17 cellular contexts compared by ENCODE assay signal in genomic region chr11:37748641-37749040, GRCh38.
DNase-seq lines count a peak whose midpoint lies in the region; ATAC-seq and TF ChIP-seq lines count a peak whose summit lies in the region.
"Had no signal": no experiment of that assay in that cellular context is flagged by ENCODE, and none has a peak within 500 bp of the region (broad histone marks: within the 10 kb centered on the region; RNA-seq: fewer than 3 reads in every experiment).

No MANE protein-coding gene starts in this region.

- CTCF ChIA-PET in IMR-90 (lab: Yijun Ruan, JAX): no interaction called here
- CTCF ChIA-PET in activated CD4-positive, alpha-beta memory T cell treated with anti-CD3 and anti-CD28 coated beads for 36 hours (lab: Charles Lee): no interaction called here

- H3K23ac ChIP-seq in IMR-90 (ENCODE audit: low read depth, low read length) (no peak overlapping the region), trophoblast cell (ENCODE audit: low read length) (no peak overlapping the region)

- H4K5ac ChIP-seq in IMR-90 (ENCODE audit: low read depth, low read length): no peak overlapping the region

- H3K27me3 ChIP-seq in IMR-90 (ENCODE audit: control insufficient read depth, insufficient read depth, low read length): no peaks in the 10 kb centered on the region
- no peaks in the 10 kb centered on the region for H3K27me3 ChIP-seq in trophoblast cell (ENCODE audit: insufficient read depth, low read length)

- in situ Hi-C loops in IMR-90 (cut with MboI; ENCODE audit: low sequenced_read_pairs) (no loop called here), astrocyte of the spinal cord (cut with HindIII; ENCODE audit: low sequenced_read_pairs) (no loop called here)

- H2AFZ ChIP-seq in IMR-90 (replicated peaks; ENCODE audit: low read length, poor library complexity) (no peak overlapping the region), trophoblast cell (ENCODE audit: insufficient read depth, low read length, poor library complexity) (no peak overlapping the region)
- H2AFZ ChIP-seq: GM23248 had no signal

- H3K4me1 Mint-ChIP-seq in effector memory CD8-positive, alpha-beta T cell (ENCODE audit: low read depth in 2 of 2): no peaks in the 10 kb centered on the region
- H3K4me1 Mint-ChIP-seq in activated CD4-positive, alpha-beta memory T cell treated with anti-CD3 and anti-CD28 coated beads for 36 hours (ENCODE audit: low read depth): no peaks in the 10 kb centered on the region
- H3K4me1 Mint-ChIP-seq in T-helper 17 cell: no peaks in the 10 kb centered on the region
- H3K4me1 Mint-ChIP-seq: CD4-positive, alpha-beta memory T cell had no signal

- H3K36me3 ChIP-seq in IMR-90 (ENCODE audit: control insufficient read depth, insufficient read depth, low read length) (no peaks in the 10 kb centered on the region), trophoblast cell (ENCODE audit: control insufficient read depth in 1 of 2, insufficient read depth in 2 of 2, low read length in 2 of 2) (no peaks in the 10 kb centered on the region)

- H3K9me3 ChIP-seq in IMR-90 (ENCODE audit: control insufficient read depth, insufficient read depth, low read length) (peaks cover 3% of the 10 kb centered on the region; the same call in 1 of the 2 replicates), trophoblast cell (ENCODE audit: insufficient read depth, low read depth, low read length) (no peaks in the 10 kb centered on the region), T-helper 17 cell (ENCODE audit: control insufficient read depth, low read length, poor library complexity, severe bottlenecking) (no peaks in the 10 kb centered on the region)

- no peak for TF ChIP-seq CTCF in IMR-90 (conservative IDR thresholded peaks at IDR 0.05; ENCODE audit: low read depth, low read length)
- no peak for TF ChIP-seq CTCF in astrocyte of the spinal cord (IDR thresholded peaks at IDR 0.05; ENCODE audit: low read depth, low read length)

- H4K12ac ChIP-seq in trophoblast cell (ENCODE audit: low read depth, low read length): no peak overlapping the region

- H3K56ac ChIP-seq in IMR-90 (ENCODE audit: extremely low read depth, insufficient read depth, low read length): no peak overlapping the region

- peaks cover 5 to 7% of the 10 kb centered on the region in 2 donors for H3K9me3 Mint-ChIP-seq in effector memory CD8-positive, alpha-beta T cell
- H3K9me3 Mint-ChIP-seq in activated CD4-positive, alpha-beta memory T cell treated with anti-CD3 and anti-CD28 coated beads for 36 hours: peaks cover 7% of the 10 kb centered on the region

- no peak overlapping the region for H2BK15ac ChIP-seq in IMR-90 (ENCODE audit: low read depth, low read length)

- no peak overlapping the region for H3K14ac ChIP-seq in IMR-90 (replicated peaks; ENCODE audit: low read depth, low read length)
- H3K14ac ChIP-seq in trophoblast cell (ENCODE audit: low read length): no peak overlapping the region

- H3K79me2 ChIP-seq in trophoblast cell (ENCODE audit: control insufficient read depth, insufficient read depth, low read length, poor library complexity): no peaks in the 10 kb centered on the region

- H4K20me1 ChIP-seq in IMR-90 (ENCODE audit: insufficient read depth, low read length): no peaks in the 10 kb centered on the region

- H2BK5ac ChIP-seq in IMR-90 (ENCODE audit: low read depth, low read length, poor library complexity, severe bottlenecking): peak overlapping the region; percentile 70
- H2BK5ac ChIP-seq in trophoblast cell (ENCODE audit: low read depth, low read length, poor library complexity): peak overlapping the region; percentile 68

- intact Hi-C loops in IMR-90 (cut with micrococcal nuclease): no loop called here
- intact Hi-C loops in activated CD4-positive, alpha-beta memory T cell treated with anti-CD3 and anti-CD28 coated beads for 36 hours (cut with micrococcal nuclease): no loop called here

- dilution Hi-C loops in IMR-90 (cut with HindIII; ENCODE audit: low sequenced_read_pairs, unreplicated experiment): no loop called here

- POLR2A ChIA-PET in IMR-90 (lab: Charles Lee; ENCODE audit: unreplicated experiment): no interaction called here
- POLR2A ChIA-PET in activated CD4-positive, alpha-beta memory T cell treated with anti-CD3 and anti-CD28 coated beads for 36 hours (lab: Charles Lee): no interaction called here

- TF ChIP-seq RAD21 in IMR-90 (IDR thresholded peaks at IDR 0.05; ENCODE audit: low read length): no peak

- H2BK120ac ChIP-seq in IMR-90 (ENCODE audit: low read depth, low read length) (peak overlapping the region; percentile 77; the same call in 1 of the 2 replicates), trophoblast cell (ENCODE audit: insufficient read depth, low read length, poor library complexity) (no peak overlapping the region)

- H3K9ac ChIP-seq in IMR-90 (ENCODE audit: low read depth, low read length) (no peak overlapping the region), trophoblast cell (ENCODE audit: low read length) (no peak overlapping the region)
- H3K9ac ChIP-seq: GM23248 had no signal

- H3K4me1 ChIP-seq in IMR-90 (ENCODE audit: control insufficient read depth, insufficient read depth, low read length): no peaks in the 10 kb centered on the region
- no peaks in the 10 kb centered on the region for H3K4me1 ChIP-seq in trophoblast cell (ENCODE audit: control insufficient read depth in 1 of 2, insufficient read depth in 2 of 2, low read length in 2 of 2)

- H2AK9ac ChIP-seq in IMR-90 (replicated peaks; ENCODE audit: low read depth, low read length, poor library complexity): no peak overlapping the region

- BruUV-seq in IMR-90 (replicated peaks; lab: Mats Ljungman, UMichigan): no TSS peak

- H3K18ac ChIP-seq in IMR-90 (ENCODE audit: low read depth, low read length) (peak overlapping the region; percentile 59; the same call in 1 of the 2 replicates), trophoblast cell (ENCODE audit: low read length) (no peak overlapping the region)

- no peak for TF ChIP-seq POLR2A in IMR-90 (IDR thresholded peaks at IDR 0.05; ENCODE audit: low read depth, low read length)

- H3K27ac ChIP-seq in IMR-90 (ENCODE audit: insufficient read depth, low read length) (no peak overlapping the region), trophoblast cell (ENCODE audit: low read depth, low read length) (peak overlapping the region; percentile 47)
- H3K27ac ChIP-seq: GM23248 had no signal

- H4K8ac ChIP-seq in IMR-90 (ENCODE audit: low read depth in 2 of 2, low read length in 2 of 2): 0 out of 4 replicates have a peak overlapping the region, but pooled peaks of 1 of the 2 experiments have one; percentile 25
- peak overlapping the region; percentile 11 for H4K8ac ChIP-seq in trophoblast cell (ENCODE audit: low read depth, low read length)

- H2BK12ac ChIP-seq in trophoblast cell (ENCODE audit: low read length): no peak overlapping the region

- H4K91ac ChIP-seq in IMR-90 (ENCODE audit: insufficient read depth, low read depth, low read length) (no peak overlapping the region), trophoblast cell (ENCODE audit: low read depth, low read length) (no peak overlapping the region)

- no peak overlapping the region for H3K27ac Mint-ChIP-seq in effector memory CD8-positive, alpha-beta T cell
- no peak overlapping the region for H3K27ac Mint-ChIP-seq in activated CD4-positive, alpha-beta memory T cell treated with anti-CD3 and anti-CD28 coated beads for 36 hours
- H3K27ac Mint-ChIP-seq in T-helper 17 cell: no peak overlapping the region
- H3K27ac Mint-ChIP-seq: CD4-positive, alpha-beta memory T cell had no signal

- H3K27me3 Mint-ChIP-seq in effector memory CD8-positive, alpha-beta T cell: no peaks in the 10 kb centered on the region
- H3K27me3 Mint-ChIP-seq in activated CD4-positive, alpha-beta memory T cell treated with anti-CD3 and anti-CD28 coated beads for 36 hours: no peaks in the 10 kb centered on the region
- H3K27me3 Mint-ChIP-seq in T-helper 17 cell: no peaks in the 10 kb centered on the region
- H3K27me3 Mint-ChIP-seq: CD4-positive, alpha-beta memory T cell had no signal

- H2BK20ac ChIP-seq in IMR-90 (ENCODE audit: low read depth, low read length): no peak overlapping the region

- H2AK5ac ChIP-seq in IMR-90 (ENCODE audit: low read depth, low read length) (no peak overlapping the region), trophoblast cell (ENCODE audit: low read length) (no peak overlapping the region)

- no peak for ATAC-seq in IMR-90 (ENCODE audit: low read depth)
- no peak for ATAC-seq in effector memory CD8-positive, alpha-beta T cell (replicated peaks)
- ATAC-seq in T-helper 17 cell: no peak
- ATAC-seq: HCT116 had no signal

- H3K4ac ChIP-seq in IMR-90 (ENCODE audit: low read depth, low read length) (peak overlapping the region; percentile 43; the same call in 1 of the 2 replicates), trophoblast cell (ENCODE audit: low read depth, low read length) (no peak overlapping the region)

- no peak overlapping the region for H3K4me3 Mint-ChIP-seq in effector memory CD8-positive, alpha-beta T cell
- H3K4me3 Mint-ChIP-seq in activated CD4-positive, alpha-beta memory T cell treated with anti-CD3 and anti-CD28 coated beads for 36 hours: no peak overlapping the region
- no peak overlapping the region for H3K4me3 Mint-ChIP-seq in T-helper 17 cell
- H3K4me3 Mint-ChIP-seq: CD4-positive, alpha-beta memory T cell had no signal

- H3K4me2 ChIP-seq in IMR-90 (ENCODE audit: low read depth, low read length) (no peak overlapping the region), trophoblast cell (ENCODE audit: low read length) (no peak overlapping the region)

- no peak for DNase-seq in IMR-90
- peak; percentile 4 for DNase-seq in astrocyte of the spinal cord (ENCODE audit: low read depth, low spot score)
- peak; percentile 17 for DNase-seq in kidney tubule cell (ENCODE audit: low spot score)
- no peak for DNase-seq in trophoblast cell
- no peak for DNase-seq in effector memory CD8-positive, alpha-beta T cell
- no peak for DNase-seq in activated CD4-positive, alpha-beta memory T cell treated with anti-CD3 and anti-CD28 coated beads for 36 hours
- DNase-seq in superior temporal gyrus (ENCODE audit: extremely low spot score): no peak
- no peak for DNase-seq in T-helper 17 cell
- DNase-seq: C1 segment of cervical spinal cord; Calu3; CD4-positive, alpha-beta memory T cell; COR-L47; DMS53; DMS79 treated with DMSO at 0.1 percent for 48 hours; GM23248; H7 had no signal

- H3K79me1 ChIP-seq in IMR-90 (ENCODE audit: low read depth in 1 of 2, low read length in 2 of 2) (no peaks in the 10 kb centered on the region), trophoblast cell (ENCODE audit: low read length) (no peaks in the 10 kb centered on the region)

- no peaks in the 10 kb centered on the region for H3K9me1 ChIP-seq in IMR-90 (ENCODE audit: insufficient read depth, low read length)

- H3K36me3 Mint-ChIP-seq in effector memory CD8-positive, alpha-beta T cell (ENCODE audit: insufficient read depth): no peaks in the 10 kb centered on the region
- no peaks in the 10 kb centered on the region for H3K36me3 Mint-ChIP-seq in activated CD4-positive, alpha-beta memory T cell treated with anti-CD3 and anti-CD28 coated beads for 36 hours
- no peaks in the 10 kb centered on the region for H3K36me3 Mint-ChIP-seq in T-helper 17 cell (ENCODE audit: low read depth)
- H3K36me3 Mint-ChIP-seq: CD4-positive, alpha-beta memory T cell had no signal

- H3K4me3 ChIP-seq in IMR-90 (ENCODE audit: insufficient read depth, low read depth, low read length) (no peak overlapping the region), astrocyte of the spinal cord (ENCODE audit: low read depth, low read length) (no peak overlapping the region), trophoblast cell (ENCODE audit: low read depth, low read length) (no peak overlapping the region)
- H3K4me3 ChIP-seq: GM23248 had no signal

Comparison
In these comparisons a context has a peak if more than half of its experiments do, and no peak if none do; other contexts are left out.
1. DNase-seq: peak in astrocyte of the spinal cord (single experiment) and kidney tubule cell (single experiment); none in IMR-90 (single experiment), trophoblast cell (0 of 2), effector memory CD8-positive, alpha-beta T cell (0 of 3), activated CD4-positive, alpha-beta memory T cell treated with anti-CD3 and anti-CD28 coated beads for 36 hours (single experiment), superior temporal gyrus (single experiment) and T-helper 17 cell (0 of 3).